Comparison of ENCODE assay signal across 19 cellular contexts in genomic region chr2:179140546-179140945, GRCh38.
DNase-seq lines count a peak whose midpoint lies in the region; ATAC-seq lines count a peak whose summit lies in the region.
"Had no signal": no experiment of that assay in that cellular context is flagged by ENCODE, and none has a peak within 500 bp of the region (broad histone marks: within the 10 kb centered on the region; RNA-seq: fewer than 3 reads in every experiment).

No MANE protein-coding gene starts in this region.

- no peaks in the 10 kb centered on the region for H3K4me1 Mint-ChIP-seq in activated naive CD8-positive, alpha-beta T cell treated with anti-CD3 and anti-CD28 coated beads, Interleukin-2, amount 50 U/mL, for 24 hours
- H3K4me1 Mint-ChIP-seq in activated naive CD8-positive, alpha-beta T cell treated with anti-CD3 and anti-CD28 coated beads for 36 hours: no peaks in the 10 kb centered on the region
- no peaks in the 10 kb centered on the region for H3K4me1 Mint-ChIP-seq in stimulated activated effector memory CD8-positive, alpha-beta T cell treated with anti-CD3 and anti-CD28 coated beads, Interleukin-12 subunit alpha, Interleukin-12 subunit beta, amount 100 ng/mL, for 72 hours
- H3K4me1 Mint-ChIP-seq: CD4-positive, CD25-positive, alpha-beta regulatory T cell; CD8-positive, alpha-beta memory T cell had no signal

- H3K27me3 Mint-ChIP-seq in activated naive CD8-positive, alpha-beta T cell treated with anti-CD3 and anti-CD28 coated beads, Interleukin-2, amount 50 U/mL, for 24 hours: no peaks in the 10 kb centered on the region
- H3K27me3 Mint-ChIP-seq in activated naive CD8-positive, alpha-beta T cell treated with anti-CD3 and anti-CD28 coated beads for 36 hours: no peaks in the 10 kb centered on the region
- H3K27me3 Mint-ChIP-seq: CD4-positive, CD25-positive, alpha-beta regulatory T cell; CD8-positive, alpha-beta memory T cell had no signal

- H3K36me3 Mint-ChIP-seq in activated naive CD8-positive, alpha-beta T cell treated with anti-CD3 and anti-CD28 coated beads, Interleukin-2, amount 50 U/mL, for 24 hours (ENCODE audit: low read depth): no peaks in the 10 kb centered on the region
- H3K36me3 Mint-ChIP-seq in activated naive CD8-positive, alpha-beta T cell treated with anti-CD3 and anti-CD28 coated beads for 36 hours: no peaks in the 10 kb centered on the region
- H3K36me3 Mint-ChIP-seq in stimulated activated effector memory CD8-positive, alpha-beta T cell treated with anti-CD3 and anti-CD28 coated beads, Interleukin-12 subunit alpha, Interleukin-12 subunit beta, amount 100 ng/mL, for 72 hours: no peaks in the 10 kb centered on the region
- H3K36me3 Mint-ChIP-seq: CD4-positive, CD25-positive, alpha-beta regulatory T cell had no signal

- peak; percentile 22 for ATAC-seq in activated naive CD8-positive, alpha-beta T cell treated with anti-CD3 and anti-CD28 coated beads, Interleukin-2, amount 50 U/mL, for 24 hours
- ATAC-seq in stimulated activated effector memory CD8-positive, alpha-beta T cell treated with anti-CD3 and anti-CD28 coated beads, Interleukin-12 subunit alpha, Interleukin-12 subunit beta, amount 100 ng/mL, for 72 hours: peak; percentile 36

- no peak overlapping the region for H3K27ac Mint-ChIP-seq in activated naive CD8-positive, alpha-beta T cell treated with anti-CD3 and anti-CD28 coated beads, Interleukin-2, amount 50 U/mL, for 24 hours
- no peak overlapping the region for H3K27ac Mint-ChIP-seq in activated naive CD8-positive, alpha-beta T cell treated with anti-CD3 and anti-CD28 coated beads for 36 hours
- no peak overlapping the region for H3K27ac Mint-ChIP-seq in stimulated activated effector memory CD8-positive, alpha-beta T cell treated with anti-CD3 and anti-CD28 coated beads, Interleukin-12 subunit alpha, Interleukin-12 subunit beta, amount 100 ng/mL, for 72 hours
- H3K27ac Mint-ChIP-seq: CD4-positive, CD25-positive, alpha-beta regulatory T cell; CD8-positive, alpha-beta memory T cell; HFFc6 had no signal

- DNase-seq in activated naive CD8-positive, alpha-beta T cell treated with anti-CD3 and anti-CD28 coated beads, Interleukin-2, amount 50 U/mL, for 24 hours: no peak
- DNase-seq in activated naive CD8-positive, alpha-beta T cell treated with anti-CD3 and anti-CD28 coated beads for 36 hours: no peak
- peak; percentile 29 for DNase-seq in astrocyte of the hippocampus (ENCODE audit: low read depth, low spot score)
- no peak for DNase-seq in stimulated activated effector memory CD8-positive, alpha-beta T cell treated with anti-CD3 and anti-CD28 coated beads, Interleukin-12 subunit alpha, Interleukin-12 subunit beta, amount 100 ng/mL, for 72 hours (ENCODE audit: low spot score in 2 of 2)
- no peak for DNase-seq in GM03348 (ENCODE audit: low spot score)
- DNase-seq in middle frontal gyrus (ENCODE audit: extremely low spot score, low spot score): no peak
- DNase-seq: ACHN; BE2C; C1 segment of cervical spinal cord; CD4-positive, CD25-positive, alpha-beta regulatory T cell; CD8-positive, alpha-beta memory T cell; COR-L47; DMS 273 treated with DMSO at 0.1 percent for 48 hours; DMS53; DND-41; EL; HCEC 1CT; HFFc6; IMR-90 had no signal

- H3K9me3 Mint-ChIP-seq in activated naive CD8-positive, alpha-beta T cell treated with anti-CD3 and anti-CD28 coated beads, Interleukin-2, amount 50 U/mL, for 24 hours: no peaks in the 10 kb centered on the region
- H3K9me3 Mint-ChIP-seq in activated naive CD8-positive, alpha-beta T cell treated with anti-CD3 and anti-CD28 coated beads for 36 hours: no peaks in the 10 kb centered on the region
- no peaks in the 10 kb centered on the region for H3K9me3 Mint-ChIP-seq in stimulated activated effector memory CD8-positive, alpha-beta T cell treated with anti-CD3 and anti-CD28 coated beads, Interleukin-12 subunit alpha, Interleukin-12 subunit beta, amount 100 ng/mL, for 72 hours
- H3K9me3 Mint-ChIP-seq: CD4-positive, CD25-positive, alpha-beta regulatory T cell; HFFc6 had no signal

- H3K4me3 Mint-ChIP-seq in activated naive CD8-positive, alpha-beta T cell treated with anti-CD3 and anti-CD28 coated beads, Interleukin-2, amount 50 U/mL, for 24 hours: no peak overlapping the region
- no peak overlapping the region for H3K4me3 Mint-ChIP-seq in activated naive CD8-positive, alpha-beta T cell treated with anti-CD3 and anti-CD28 coated beads for 36 hours
- H3K4me3 Mint-ChIP-seq in stimulated activated effector memory CD8-positive, alpha-beta T cell treated with anti-CD3 and anti-CD28 coated beads, Interleukin-12 subunit alpha, Interleukin-12 subunit beta, amount 100 ng/mL, for 72 hours: no peak overlapping the region
- H3K4me3 Mint-ChIP-seq: CD4-positive, CD25-positive, alpha-beta regulatory T cell; CD8-positive, alpha-beta memory T cell; HFFc6 had no signal
